In genomic region chr12:16187684-16188083, GRCh38 we compare ENCODE assay signal across 27 cellular contexts.
A peak's percentile ranks its signal among the peaks of the same experiment; 100 is the strongest.
DNase-seq lines count a peak whose midpoint lies in the region; ATAC-seq and TF ChIP-seq lines count a peak whose summit lies in the region.
"Had no signal": no experiment of that assay in that cellular context is flagged by ENCODE, and none has a peak within 500 bp of the region (broad histone marks: within the 10 kb centered on the region; RNA-seq: fewer than 3 reads in every experiment).

No MANE protein-coding gene starts in this region.

- no peaks in the 10 kb centered on the region for H3F3A ChIP-seq in neural progenitor cell (ENCODE audit: low read depth)

- TF ChIP-seq CTCF in neural progenitor cell (IDR thresholded peaks at IDR 0.05), result no peak

- H3K4me3 Mint-ChIP-seq in neural progenitor cell, result no peak overlapping the region
- H3K4me3 Mint-ChIP-seq: activated CD8-positive, alpha-beta T cell treated with anti-CD3 and anti-CD28 coated beads, Interleukin-2, amount 10 ng/mL, durations not matched to agents 7 days and 5 days; activated naive CD8-positive, alpha-beta T cell treated with anti-CD3 and anti-CD28 coated beads, Interleukin-2, amount 10 ng/mL, durations not matched to agents 7 days and 5 days; effector memory CD8-positive, alpha-beta T cell; type B pancreatic cell had no signal

- no peak overlapping the region for H3K4me3 ChIP-seq in neural progenitor cell
- H3K4me3 ChIP-seq: ascending aorta, GM12878, heart right ventricle, right lobe of liver had no signal

- ATAC-seq in HG02763 (IDR thresholded peaks at IDR 0.05; ENCODE audit: unreplicated experiment) (no peak), HG02623 (IDR thresholded peaks at IDR 0.05; ENCODE audit: unreplicated experiment) (no peak)
- ATAC-seq: activated CD8-positive, alpha-beta T cell treated with anti-CD3 and anti-CD28 coated beads, Interleukin-2, amount 10 ng/mL, durations not matched to agents 7 days and 5 days; effector memory CD8-positive, alpha-beta T cell; esophagus mucosa; foreskin keratinocyte; GM12878; heart right ventricle; right lobe of liver had no signal

- H3K27ac Mint-ChIP-seq in neural progenitor cell, result no peak overlapping the region
- H3K27ac Mint-ChIP-seq: activated CD8-positive, alpha-beta T cell treated with anti-CD3 and anti-CD28 coated beads, Interleukin-2, amount 10 ng/mL, durations not matched to agents 7 days and 5 days; activated naive CD8-positive, alpha-beta T cell treated with anti-CD3 and anti-CD28 coated beads, Interleukin-2, amount 10 ng/mL, durations not matched to agents 7 days and 5 days; effector memory CD8-positive, alpha-beta T cell; type B pancreatic cell had no signal

- H3K4me1 ChIP-seq in neural progenitor cell, result no peaks in the 10 kb centered on the region
- H3K4me1 ChIP-seq: ascending aorta, foreskin keratinocyte, heart right ventricle, right lobe of liver had no signal

- H3K79me2 ChIP-seq in neural progenitor cell (ENCODE audit: low read depth), result no peaks in the 10 kb centered on the region

- DNase-seq in NCI-H1105 (lab: John Stamatoyannopoulos, UW) (peak; percentile 73), NCI-H146 treated with DMSO at 0.1 percent for 48 hours (lab: John Stamatoyannopoulos, UW; ENCODE audit: unreplicated experiment) (peak; percentile 100), NCI-H748 (lab: John Stamatoyannopoulos, UW; ENCODE audit: unreplicated experiment) (peak; percentile 99), neural progenitor cell (ENCODE audit: low spot score) (no peak), SHP77 (lab: John Stamatoyannopoulos, UW) (no peak)
- DNase-seq: activated CD8-positive, alpha-beta T cell treated with anti-CD3 and anti-CD28 coated beads, Interleukin-2, amount 10 ng/mL, durations not matched to agents 7 days and 5 days; activated effector memory CD4-positive, alpha-beta T cell treated with Interleukin-2 at 50 U/mL for 16 hours; activated naive CD8-positive, alpha-beta T cell treated with anti-CD3 and anti-CD28 coated beads, Interleukin-2, amount 10 ng/mL, durations not matched to agents 7 days and 5 days; activated T-cell treated with anti-CD3 and anti-CD28 coated beads for 4 hours; C1 segment of cervical spinal cord; Calu3; cortex of kidney; effector memory CD8-positive, alpha-beta T cell; EL; foreskin keratinocyte; heart right ventricle; Kasumi-1; NCI-H2171 treated with DMSO at 0.1 percent for 48 hours; right lobe of liver; stimulated activated CD4-positive, alpha-beta T cell treated with anti-CD3 and anti-CD28 coated beads, Interleukin-12 subunit alpha, Interleukin-12 subunit beta, amount 100 ng/mL, for 4 hours; stimulated activated CD4-positive, alpha-beta T cell treated with anti-CD3 and anti-CD28 coated beads, Interleukin-4, amount 100 ng/mL, for 1 hour had no signal

- H3K36me3 ChIP-seq in neural progenitor cell, result no peaks in the 10 kb centered on the region
- H3K36me3 ChIP-seq: ascending aorta, heart right ventricle, right lobe of liver had no signal

- H3K9ac ChIP-seq in neural progenitor cell, result no peak overlapping the region

- no peaks in the 10 kb centered on the region for H3K36me3 Mint-ChIP-seq in neural progenitor cell
- H3K36me3 Mint-ChIP-seq: activated naive CD8-positive, alpha-beta T cell treated with anti-CD3 and anti-CD28 coated beads, Interleukin-2, amount 10 ng/mL, durations not matched to agents 7 days and 5 days; type B pancreatic cell had no signal

- no peak overlapping the region for H3K4me2 ChIP-seq in neural progenitor cell

- H4K20me1 ChIP-seq in neural progenitor cell (ENCODE audit: low read depth), result no peaks in the 10 kb centered on the region

- no peaks in the 10 kb centered on the region for H3K27me3 Mint-ChIP-seq in neural progenitor cell (ENCODE audit: insufficient read depth, low read depth)
- H3K27me3 Mint-ChIP-seq: activated naive CD8-positive, alpha-beta T cell treated with anti-CD3 and anti-CD28 coated beads, Interleukin-2, amount 10 ng/mL, durations not matched to agents 7 days and 5 days; effector memory CD8-positive, alpha-beta T cell had no signal

- no peaks in the 10 kb centered on the region for H3K27me3 ChIP-seq in neural progenitor cell
- H3K27me3 ChIP-seq: ascending aorta, foreskin keratinocyte, right lobe of liver had no signal

- no peaks in the 10 kb centered on the region for H3K9me3 Mint-ChIP-seq in neural progenitor cell
- H3K9me3 Mint-ChIP-seq: activated naive CD8-positive, alpha-beta T cell treated with anti-CD3 and anti-CD28 coated beads, Interleukin-2, amount 10 ng/mL, durations not matched to agents 7 days and 5 days; type B pancreatic cell had no signal

- no peak overlapping the region for H3K27ac ChIP-seq in neural progenitor cell
- H3K27ac ChIP-seq: ascending aorta, foreskin keratinocyte, heart right ventricle, right lobe of liver had no signal

- peak overlapping the region; percentile 58 for H2AFZ ChIP-seq in neural progenitor cell (replicated peaks)

- H3K9me3 ChIP-seq in neural progenitor cell (ENCODE audit: low read depth), result no peaks in the 10 kb centered on the region
- H3K9me3 ChIP-seq: ascending aorta, heart right ventricle, right lobe of liver had no signal

- no peaks in the 10 kb centered on the region for H3K4me1 Mint-ChIP-seq in neural progenitor cell
- H3K4me1 Mint-ChIP-seq: activated naive CD8-positive, alpha-beta T cell treated with anti-CD3 and anti-CD28 coated beads, Interleukin-2, amount 10 ng/mL, durations not matched to agents 7 days and 5 days had no signal

Comparison
In these comparisons a context has a peak if more than half of its experiments do, and no peak if none do; other contexts are left out.
1. DNase-seq: peak in NCI-H1105 (single experiment), NCI-H146 treated with DMSO at 0.1 percent for 48 hours (single experiment) and NCI-H748 (single experiment); none in neural progenitor cell (single experiment) and SHP77 (0 of 2).